Comparison of ENCODE assay signal across 1 cellular context in the genomic region with DNA sequence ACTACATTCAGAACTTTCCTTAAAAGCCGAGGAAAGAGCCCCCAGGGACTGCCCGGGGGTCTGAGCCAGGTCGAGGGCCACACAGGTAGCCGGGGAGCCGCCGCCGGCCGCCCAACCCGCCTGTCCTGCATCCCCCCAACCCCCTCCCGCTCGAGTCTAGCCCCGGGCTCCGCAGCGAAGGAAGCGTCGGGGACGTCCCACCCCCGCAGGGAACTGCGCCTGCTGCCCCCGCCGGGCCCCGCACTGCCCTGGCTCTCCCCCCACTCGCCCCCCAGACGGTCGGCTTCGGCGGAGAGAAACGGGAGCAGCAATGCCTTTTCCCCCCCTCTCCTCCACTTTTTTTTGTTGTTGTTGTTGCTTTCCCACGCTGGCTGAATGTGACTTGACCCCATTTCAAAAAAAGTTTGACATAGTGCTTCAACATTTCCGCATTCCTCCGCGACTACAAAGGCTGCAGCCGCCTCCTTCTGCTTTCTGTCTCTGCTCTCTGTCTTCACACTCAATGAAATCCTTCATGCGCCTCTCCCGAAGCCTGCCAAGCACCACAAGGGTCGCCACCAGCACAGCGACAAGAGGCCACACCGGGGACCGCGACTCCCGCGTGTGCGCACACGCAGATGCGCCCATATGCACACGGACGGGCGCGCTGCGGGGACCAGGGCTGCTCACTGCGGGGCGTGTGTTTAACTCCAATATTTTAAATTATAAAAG.
A peak's percentile ranks its signal among the peaks of the same experiment; 100 is the strongest.
TF ChIP-seq lines count a peak whose summit lies in the region.

No MANE protein-coding gene starts in this region.

TF ChIP-seq in HepG2, 621 proteins besides CTCF, POLR2A, EP300 and RAD21 (continued from another document and continues in another):
- TF ChIP-seq, protein P1, sequence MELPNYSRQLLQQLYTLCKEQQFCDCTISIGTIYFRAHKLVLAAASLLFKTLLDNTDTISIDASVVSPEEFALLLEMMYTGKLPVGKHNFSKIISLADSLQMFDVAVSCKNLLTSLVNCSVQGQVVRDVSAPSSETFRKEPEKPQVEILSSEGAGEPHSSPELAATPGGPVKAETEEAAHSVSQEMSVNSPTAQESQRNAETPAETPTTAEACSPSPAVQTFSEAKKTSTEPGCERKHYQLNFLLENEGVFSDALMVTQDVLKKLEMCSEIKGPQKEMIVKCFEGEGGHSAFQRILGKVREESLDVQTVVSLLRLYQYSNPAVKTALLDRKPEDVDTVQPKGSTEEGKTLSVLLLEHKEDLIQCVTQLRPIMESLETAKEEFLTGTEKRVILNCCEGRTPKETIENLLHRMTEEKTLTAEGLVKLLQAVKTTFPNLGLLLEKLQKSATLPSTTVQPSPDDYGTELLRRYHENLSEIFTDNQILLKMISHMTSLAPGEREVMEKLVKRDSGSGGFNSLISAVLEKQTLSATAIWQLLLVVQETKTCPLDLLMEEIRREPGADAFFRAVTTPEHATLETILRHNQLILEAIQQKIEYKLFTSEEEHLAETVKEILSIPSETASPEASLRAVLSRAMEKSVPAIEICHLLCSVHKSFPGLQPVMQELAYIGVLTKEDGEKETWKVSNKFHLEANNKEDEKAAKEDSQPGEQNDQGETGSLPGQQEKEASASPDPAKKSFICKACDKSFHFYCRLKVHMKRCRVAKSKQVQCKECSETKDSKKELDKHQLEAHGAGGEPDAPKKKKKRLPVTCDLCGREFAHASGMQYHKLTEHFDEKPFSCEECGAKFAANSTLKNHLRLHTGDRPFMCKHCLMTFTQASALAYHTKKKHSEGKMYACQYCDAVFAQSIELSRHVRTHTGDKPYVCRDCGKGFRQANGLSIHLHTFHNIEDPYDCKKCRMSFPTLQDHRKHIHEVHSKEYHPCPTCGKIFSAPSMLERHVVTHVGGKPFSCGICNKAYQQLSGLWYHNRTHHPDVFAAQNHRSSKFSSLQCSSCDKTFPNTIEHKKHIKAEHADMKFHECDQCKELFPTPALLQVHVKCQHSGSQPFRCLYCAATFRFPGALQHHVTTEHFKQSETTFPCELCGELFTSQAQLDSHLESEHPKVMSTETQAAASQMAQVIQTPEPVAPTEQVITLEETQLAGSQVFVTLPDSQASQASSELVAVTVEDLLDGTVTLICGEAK (IDR thresholded peaks at IDR 0.05): no peak
- TF ChIP-seq, protein P1 (CRISPR knock-in tag; IDR thresholded peaks at IDR 0.05): no peak; the same call in 1 of the 2 replicates
- 0 out of 2 replicates have a peak, but pooled peaks have one; percentile 5 for TF ChIP-seq HNRNPL (IDR thresholded peaks at IDR 0.05; ENCODE audit: low read depth, low read length)
- TF ChIP-seq KDM2A (CRISPR knock-in tag; IDR thresholded peaks at IDR 0.05; ENCODE audit: borderline replicate concordance, low read depth): 0 out of 2 replicates have a peak, but pooled peaks have one; percentile 26
- peak; percentile 95 for TF ChIP-seq TCF7 (IDR thresholded peaks at IDR 0.05; ENCODE audit: low read depth)
- 0 out of 2 replicates have a peak, but pooled peaks have one; percentile 50 for TF ChIP-seq DMAP1 (CRISPR knock-in tag; IDR thresholded peaks at IDR 0.05)
- TF ChIP-seq ZNF782 (CRISPR knock-in tag; IDR thresholded peaks at IDR 0.05; ENCODE audit: borderline replicate concordance): 0 out of 2 replicates have a peak, but pooled peaks have one; percentile 26
- TF ChIP-seq HES4 (CRISPR knock-in tag; IDR thresholded peaks at IDR 0.05; ENCODE audit: borderline replicate concordance): no peak
- no peak for TF ChIP-seq ZNF777 (CRISPR knock-in tag; IDR thresholded peaks at IDR 0.05)
- no peak for TF ChIP-seq CENPT (CRISPR knock-in tag; IDR thresholded peaks at IDR 0.05; ENCODE audit: low read depth)
- TF ChIP-seq, protein P2, sequence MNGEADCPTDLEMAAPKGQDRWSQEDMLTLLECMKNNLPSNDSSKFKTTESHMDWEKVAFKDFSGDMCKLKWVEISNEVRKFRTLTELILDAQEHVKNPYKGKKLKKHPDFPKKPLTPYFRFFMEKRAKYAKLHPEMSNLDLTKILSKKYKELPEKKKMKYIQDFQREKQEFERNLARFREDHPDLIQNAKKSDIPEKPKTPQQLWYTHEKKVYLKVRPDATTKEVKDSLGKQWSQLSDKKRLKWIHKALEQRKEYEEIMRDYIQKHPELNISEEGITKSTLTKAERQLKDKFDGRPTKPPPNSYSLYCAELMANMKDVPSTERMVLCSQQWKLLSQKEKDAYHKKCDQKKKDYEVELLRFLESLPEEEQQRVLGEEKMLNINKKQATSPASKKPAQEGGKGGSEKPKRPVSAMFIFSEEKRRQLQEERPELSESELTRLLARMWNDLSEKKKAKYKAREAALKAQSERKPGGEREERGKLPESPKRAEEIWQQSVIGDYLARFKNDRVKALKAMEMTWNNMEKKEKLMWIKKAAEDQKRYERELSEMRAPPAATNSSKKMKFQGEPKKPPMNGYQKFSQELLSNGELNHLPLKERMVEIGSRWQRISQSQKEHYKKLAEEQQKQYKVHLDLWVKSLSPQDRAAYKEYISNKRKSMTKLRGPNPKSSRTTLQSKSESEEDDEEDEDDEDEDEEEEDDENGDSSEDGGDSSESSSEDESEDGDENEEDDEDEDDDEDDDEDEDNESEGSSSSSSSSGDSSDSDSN (CRISPR knock-in tag; IDR thresholded peaks at IDR 0.05): peak; percentile 32; the same call in 1 of the 2 replicates
- TF ChIP-seq PAWR (CRISPR knock-in tag; IDR thresholded peaks at IDR 0.05; ENCODE audit: borderline replicate concordance): no peak
- TF ChIP-seq ZNF790 (CRISPR knock-in tag; IDR thresholded peaks at IDR 0.05; ENCODE audit: borderline replicate concordance): peak; percentile 11; the same call in 1 of the 2 replicates
- no peak for TF ChIP-seq GPN1 (CRISPR knock-in tag; IDR thresholded peaks at IDR 0.05; ENCODE audit: borderline replicate concordance)
- TF ChIP-seq FOXC1 (CRISPR knock-in tag; IDR thresholded peaks at IDR 0.05; ENCODE audit: borderline replicate concordance): 0 out of 2 replicates have a peak, but pooled peaks have one; percentile 18
- TF ChIP-seq DNMT3B (CRISPR knock-in tag; conservative IDR thresholded peaks at IDR 0.05): 0 out of 2 replicates have a peak, but pooled peaks have one; percentile 64
- peak; percentile 96 for TF ChIP-seq TGIF2 (CRISPR knock-in tag; IDR thresholded peaks at IDR 0.05)
- TF ChIP-seq HNF4A (CRISPR knock-in tag; IDR thresholded peaks at IDR 0.05): no peak
- TF ChIP-seq NONO (IDR thresholded peaks at IDR 0.05): no peak
- no peak; the same call in 1 of the 2 replicates for TF ChIP-seq NONO (CRISPR knock-in tag; conservative IDR thresholded peaks at IDR 0.05)
- peak; percentile 28; the same call in 1 of the 2 replicates for TF ChIP-seq PHF21A (CRISPR knock-in tag; IDR thresholded peaks at IDR 0.05)
- no peak for TF ChIP-seq ZNF281 (CRISPR knock-in tag; IDR thresholded peaks at IDR 0.05; ENCODE audit: borderline replicate concordance)
- TF ChIP-seq ZNF749 (CRISPR knock-in tag; IDR thresholded peaks at IDR 0.05; ENCODE audit: borderline replicate concordance): 0 out of 2 replicates have a peak, but pooled peaks have one; percentile 41
- peak; percentile 88 for TF ChIP-seq PATZ1 (CRISPR knock-in tag; IDR thresholded peaks at IDR 0.05)
- TF ChIP-seq ZNF883 (CRISPR knock-in tag; IDR thresholded peaks at IDR 0.05; ENCODE audit: not compliant biosample characterization): no peak
- TF ChIP-seq NR2F2 (IDR thresholded peaks at IDR 0.05; ENCODE audit: borderline replicate concordance, low read depth): peak; percentile 54; the same call in 1 of the 2 replicates
- TF ChIP-seq ASH2L (IDR thresholded peaks at IDR 0.05; ENCODE audit: insufficient read length, low read depth, low read length): no peak
- peak; percentile 35; the same call in 1 of the 2 replicates for TF ChIP-seq MED1 (CRISPR knock-in tag; IDR thresholded peaks at IDR 0.05)
- peak; percentile 90 for TF ChIP-seq ZNF362 (CRISPR knock-in tag; IDR thresholded peaks at IDR 0.05; ENCODE audit: borderline replicate concordance)
- TF ChIP-seq CSRNP2 (CRISPR knock-in tag; conservative IDR thresholded peaks at IDR 0.05; ENCODE audit: low read depth): no peak
- 0 out of 2 replicates have a peak, but pooled peaks have one; percentile 57 for TF ChIP-seq MYPOP (CRISPR knock-in tag; IDR thresholded peaks at IDR 0.05)
- no peak for TF ChIP-seq ZNF550 (CRISPR knock-in tag; IDR thresholded peaks at IDR 0.05; ENCODE audit: borderline replicate concordance)
- no peak for TF ChIP-seq FIP1L1 (IDR thresholded peaks at IDR 0.05; ENCODE audit: borderline replicate concordance, insufficient read depth, low read depth, low read length)
- TF ChIP-seq HNRNPLL (IDR thresholded peaks at IDR 0.05; ENCODE audit: low read depth, low read length, poor library complexity, severe bottlenecking): peak; percentile 85
